In genomic region chr19:12137541-12137940, GRCh38 we compare ENCODE assay signal across 8 cellular contexts. TPM values are rescaled to one million over a fixed set of nuclear protein-coding genes. Genes with fewer than 3 reads are reported as not detected.
DNase-seq lines count a peak whose midpoint lies in the region; ATAC-seq, FAIRE-seq and TF ChIP-seq lines count a peak whose summit lies in the region.

No MANE protein-coding gene starts in this region.

- no peaks in the 10 kb centered on the region for H3K27me3 ChIP-seq in CD4-positive, CD25-positive, alpha-beta regulatory T cell (ENCODE audit: control insufficient read depth, insufficient read depth, low read length)
- H3K27me3 ChIP-seq in keratinocyte (ENCODE audit: control insufficient read depth, extremely low read depth, insufficient read depth, low read length) (no peaks in the 10 kb centered on the region), Caco-2 (replicated peaks; ENCODE audit: control insufficient read depth, insufficient read depth, low read length) (no peaks in the 10 kb centered on the region)

- peaks cover 17 to 31% of the 10 kb centered on the region in 2 experiments for H3K9me3 ChIP-seq in CD4-positive, CD25-positive, alpha-beta regulatory T cell (ENCODE audit: control insufficient read depth in 2 of 2, low read length in 2 of 2)
- peaks cover 17% of the 10 kb centered on the region for H3K9me3 ChIP-seq in keratinocyte (ENCODE audit: control insufficient read depth, low read depth, low read length)
- peaks cover 16% of the 10 kb centered on the region for H3K9me3 ChIP-seq in Caco-2

- H3K4me3 Mint-ChIP-seq in CD4-positive, CD25-positive, alpha-beta regulatory T cell, result peak overlapping the region; percentile 53 to 79 (median 63)
- no peak overlapping the region for H3K4me3 Mint-ChIP-seq in Caco-2 (ENCODE audit: unreplicated experiment)

- intact Hi-C loops in Caco-2 (cut with micrococcal nuclease; ENCODE audit: unreplicated experiment), result no loop called here

- no peaks in the 10 kb centered on the region for H4K20me1 ChIP-seq in keratinocyte (ENCODE audit: control insufficient read depth, extremely low read depth, insufficient read depth, low read length)

- peak; percentile 5 for FAIRE-seq in GM12892 (lab: Jason Lieb, UNC)
- FAIRE-seq in keratinocyte (lab: Jason Lieb, UNC), result no peak

- peak; percentile 19 to 50 (median 49) for TF ChIP-seq CTCF in keratinocyte (optimal IDR thresholded peaks at IDR 0.05 in 1 of 3, IDR thresholded peaks at IDR 0.05 in 1 of 3, conservative IDR thresholded peaks at IDR 0.05 in 1 of 3; ENCODE audit: extremely low read depth in 1 of 3, insufficient read depth in 2 of 3, low read length in 3 of 3)
- TF ChIP-seq CTCF in Caco-2 (IDR thresholded peaks at IDR 0.05; ENCODE audit: insufficient read depth in 1 of 2, low read depth in 1 of 2, low read length in 1 of 2, severe bottlenecking in 1 of 2, unreplicated experiment in 1 of 2), result no peak

- peaks cover 0 to 22% (median 5%) of the 10 kb centered on the region in 7 donors for H3K9me3 Mint-ChIP-seq in CD4-positive, CD25-positive, alpha-beta regulatory T cell
- no peaks in the 10 kb centered on the region for H3K9me3 Mint-ChIP-seq in Caco-2 (ENCODE audit: unreplicated experiment)

- H3K36me3 ChIP-seq in CD4-positive, CD25-positive, alpha-beta regulatory T cell (ENCODE audit: control insufficient read depth, insufficient read depth, low read length), result peaks cover 37% of the 10 kb centered on the region
- peaks cover 7 to 19% of the 10 kb centered on the region in 2 experiments for H3K36me3 ChIP-seq in keratinocyte (ENCODE audit: control insufficient read depth in 2 of 2, extremely low read depth in 1 of 2, insufficient read depth in 2 of 2, low read length in 2 of 2)
- H3K36me3 ChIP-seq in Caco-2 (ENCODE audit: control insufficient read depth, insufficient read depth, low read length), result peaks cover 8% of the 10 kb centered on the region

- H3K27me3 Mint-ChIP-seq in CD4-positive, CD25-positive, alpha-beta regulatory T cell, result no peaks in the 10 kb centered on the region
- no peaks in the 10 kb centered on the region for H3K27me3 Mint-ChIP-seq in Caco-2 (ENCODE audit: insufficient read depth, unreplicated experiment)

- H3K4me1 ChIP-seq in CD4-positive, CD25-positive, alpha-beta regulatory T cell (ENCODE audit: control insufficient read depth, insufficient read depth, low read length, poor library complexity, severe bottlenecking), result peaks cover 26% of the 10 kb centered on the region
- peaks cover 7% of the 10 kb centered on the region for H3K4me1 ChIP-seq in keratinocyte (ENCODE audit: control insufficient read depth, extremely low read depth, insufficient read depth, low read length)
- H3K4me1 ChIP-seq in Caco-2, result 0 out of 2 replicates have a peak, but pooled peaks cover 5% of the 10 kb centered on the region

- ATAC-seq in CD4-positive, CD25-positive, alpha-beta regulatory T cell (ENCODE audit: low read depth in 2 of 2), result peak in 1 of 2 donors; percentile 51
- no peak for ATAC-seq in HG02840 (IDR thresholded peaks at IDR 0.05; ENCODE audit: low FRiP score, unreplicated experiment)
- ATAC-seq in GM18909 (IDR thresholded peaks at IDR 0.05; ENCODE audit: poor library complexity, unreplicated experiment), result no peak
- no peak for ATAC-seq in HG03135 (IDR thresholded peaks at IDR 0.05; ENCODE audit: unreplicated experiment)

- no peak overlapping the region for H2AFZ ChIP-seq in keratinocyte (ENCODE audit: control insufficient read depth, low read length)

- no peak for TF ChIP-seq POLR2A in GM12892 (IDR thresholded peaks at IDR 0.05; ENCODE audit: low read depth, low read length)

- H3K9ac ChIP-seq in keratinocyte (ENCODE audit: control insufficient read depth, extremely low read depth, insufficient read depth, low read length), result no peak overlapping the region

- peak in 1 of 3 donors; percentile 29 for DNase-seq in CD4-positive, CD25-positive, alpha-beta regulatory T cell
- DNase-seq in GM12892 (ENCODE audit: insufficient read length) (no peak), keratinocyte (ENCODE audit: low read depth, low spot score) (no peak), Caco-2 (no peak)
- DNase-seq in activated CD4-positive, alpha-beta T cell treated with anti-CD3 and anti-CD28 coated beads for 48 hours, result peak; percentile 36

- CTCF ChIA-PET in Caco-2 (lab: Charles Lee), result interaction anchor here (0.7 kb wide), 1 partner anchor 341 kb away, joined by 7 read pairs; no protein-coding TSS in a partner anchor

- H3K9me1 ChIP-seq in keratinocyte (ENCODE audit: control insufficient read depth, extremely low read depth, insufficient read depth, low read length), result no peaks in the 10 kb centered on the region

- H3K4me1 Mint-ChIP-seq in CD4-positive, CD25-positive, alpha-beta regulatory T cell, result peaks cover 17 to 42% (median 31%) of the 10 kb centered on the region in 4 donors
- H3K4me1 Mint-ChIP-seq in Caco-2 (ENCODE audit: low read depth, unreplicated experiment), result peaks cover 16% of the 10 kb centered on the region

- POLR2A ChIA-PET in Caco-2 (lab: Charles Lee), result no interaction called here

- H3K4me2 ChIP-seq in keratinocyte (ENCODE audit: control insufficient read depth, extremely low read depth, insufficient read depth, low read depth, low read length), result no peak overlapping the region

- peak overlapping the region in 2 of 3 donors; percentile 1 to 51 for H3K27ac Mint-ChIP-seq in CD4-positive, CD25-positive, alpha-beta regulatory T cell
- no peak overlapping the region for H3K27ac Mint-ChIP-seq in Caco-2 (ENCODE audit: unreplicated experiment)

- peaks cover 15% of the 10 kb centered on the region for H3K79me2 ChIP-seq in keratinocyte (ENCODE audit: control insufficient read depth, insufficient read depth, low read length)

- peaks cover 29% of the 10 kb centered on the region for H3K36me3 Mint-ChIP-seq in CD4-positive, CD25-positive, alpha-beta regulatory T cell
- H3K36me3 Mint-ChIP-seq in Caco-2 (ENCODE audit: insufficient read depth, unreplicated experiment), result peaks cover 71% of the 10 kb centered on the region

- no peak overlapping the region for H3K27ac ChIP-seq in CD4-positive, CD25-positive, alpha-beta regulatory T cell (ENCODE audit: insufficient read depth, low read length, poor library complexity, severe bottlenecking)
- H3K27ac ChIP-seq in keratinocyte (ENCODE audit: control insufficient read depth, insufficient read depth, low read length), result no peak overlapping the region

- dilution Hi-C loops in keratinocyte (cut with MboI; ENCODE audit: extremely low pct_ligation_motif_present, low sequenced_read_pairs), result no loop called here

- no TSS peak for BruUV-seq in Caco-2 (replicated peaks; lab: Mats Ljungman, UMichigan)

- H3K4me3 ChIP-seq in CD4-positive, CD25-positive, alpha-beta regulatory T cell (ENCODE audit: low read depth, low read length), result no peak overlapping the region
- H3K4me3 ChIP-seq in keratinocyte (ENCODE audit: control insufficient read depth in 2 of 3, extremely low read depth in 1 of 3, insufficient read depth in 2 of 3, low read depth in 1 of 3, low read length in 3 of 3) (no peak overlapping the region), Caco-2 (ENCODE audit: low read depth, low read length) (no peak overlapping the region)

RNA-seq across cellular contexts. Expression of gene ZNF20, which starts 2.6 kb away (rescaled TPM):
- 2.4 TPM for total RNA-seq in CD4-positive, CD25-positive, alpha-beta regulatory T cell
- polyA plus RNA-seq in CD4-positive, CD25-positive, alpha-beta regulatory T cell, result 1 to 10 TPM; 2.5 to 4.8 (median 3.1) TPM
- 5.6 TPM for polyA plus RNA-seq in GM12892 (2012; ENCODE audit: missing spikeins)
- polyA plus RNA-seq in keratinocyte, result 1.6 to 3.4 TPM (median 2.4 TPM) in 3 replicates
- 1.4 TPM for polyA plus RNA-seq in keratinocyte (2011; ENCODE audit: low read depth)
- polyA plus RNA-seq in keratinocyte (2011; cell fraction: cytosol; rRNA removed), result 0.48 and 1.8 TPM in 2 replicates
- 2.7 TPM in 2 replicates for polyA plus RNA-seq in keratinocyte (2011; cell fraction: nucleus; rRNA removed)
- 1.6 and 4.1 TPM in 2 replicates for polyA plus RNA-seq in keratinocyte (2012; ENCODE audit: low replicate concordance)
- polyA minus RNA-seq in keratinocyte, result 1.8 to 4.2 TPM (median 3.4 TPM) in 3 replicates
- polyA minus RNA-seq in keratinocyte (2011; cell fraction: cytosol; rRNA and poly(A)+ RNA removed), result 3.6 TPM
- polyA minus RNA-seq in keratinocyte (2011; cell fraction: nucleus; rRNA and poly(A)+ RNA removed), result 4.0 and 4.2 TPM in 2 replicates
- 5.8 TPM in 2 replicates for total RNA-seq in Caco-2 (2022)

RNA-seq across cellular contexts. Expression of gene ZNF625, which starts 19.0 kb away (rescaled TPM):
- total RNA-seq in CD4-positive, CD25-positive, alpha-beta regulatory T cell, result 2.7 TPM
- polyA plus RNA-seq in CD4-positive, CD25-positive, alpha-beta regulatory T cell, result 1 to 10 TPM in 2 of 4 donors, under 1 TPM in 2; 0.24 to 1.9 (median 0.91) TPM
- polyA plus RNA-seq in GM12892 (2012; ENCODE audit: missing spikeins), result 2.9 TPM
- polyA plus RNA-seq in keratinocyte, result 1.9 to 2.5 TPM (median 2.3 TPM) in 3 replicates
- 5.1 TPM for polyA plus RNA-seq in keratinocyte (2011; ENCODE audit: low read depth)
- 0.69 and 1.7 TPM in 2 replicates for polyA plus RNA-seq in keratinocyte (2011; cell fraction: cytosol; rRNA removed)
- 3.4 and 3.6 TPM in 2 replicates for polyA plus RNA-seq in keratinocyte (2011; cell fraction: nucleus; rRNA removed)
- polyA plus RNA-seq in keratinocyte (2012; ENCODE audit: low replicate concordance), result 1.6 and 1.9 TPM in 2 replicates
- 2.8 to 6.8 TPM (median 6.4 TPM) in 3 replicates for polyA minus RNA-seq in keratinocyte
- polyA minus RNA-seq in keratinocyte (2011; cell fraction: cytosol; rRNA and poly(A)+ RNA removed), result 4.0 TPM
- polyA minus RNA-seq in keratinocyte (2011; cell fraction: nucleus; rRNA and poly(A)+ RNA removed), result 4.5 and 9.5 TPM in 2 replicates
- not detected in 2 replicates for total RNA-seq in Caco-2 (2022)

RNA-seq across cellular contexts. Expression of gene ZNF136, which starts 25.4 kb away (rescaled TPM):
- 32.2 TPM for total RNA-seq in CD4-positive, CD25-positive, alpha-beta regulatory T cell
- 10 to 100 TPM; 11.3 to 22.7 (median 16.8) TPM for polyA plus RNA-seq in CD4-positive, CD25-positive, alpha-beta regulatory T cell
- 10.6 TPM for polyA plus RNA-seq in GM12892 (2012; ENCODE audit: missing spikeins)
- polyA plus RNA-seq in keratinocyte, result 2.4 to 3.0 TPM (median 2.9 TPM) in 3 replicates
- 4.3 TPM for polyA plus RNA-seq in keratinocyte (2011; ENCODE audit: low read depth)
- 1.2 and 2.3 TPM in 2 replicates for polyA plus RNA-seq in keratinocyte (2011; cell fraction: cytosol; rRNA removed)
- polyA plus RNA-seq in keratinocyte (2011; cell fraction: nucleus; rRNA removed), result 5.8 and 6.5 TPM in 2 replicates
- polyA plus RNA-seq in keratinocyte (2012; ENCODE audit: low replicate concordance), result 2.4 TPM in 2 replicates
- 1.6 to 4.2 TPM (median 3.1 TPM) in 3 replicates for polyA minus RNA-seq in keratinocyte
- polyA minus RNA-seq in keratinocyte (2011; cell fraction: cytosol; rRNA and poly(A)+ RNA removed), result 2.7 TPM
- polyA minus RNA-seq in keratinocyte (2011; cell fraction: nucleus; rRNA and poly(A)+ RNA removed), result 3.7 and 9.2 TPM in 2 replicates
- 3.6 and 5.6 TPM in 2 replicates for total RNA-seq in Caco-2 (2022)

Comparison
In these comparisons a context has a peak if more than half of its experiments do, and no peak if none do; other contexts are left out.
1. CTCF ChIP-seq: peak in keratinocyte (3 of 3); none in Caco-2 (0 of 2).